In genomic region chr18:74596959-74597661, GRCh38 we compare ENCODE assay signal across 9 cellular contexts. TPM values are rescaled to one million over a fixed set of nuclear protein-coding genes. Genes with fewer than 3 reads are reported as not detected.
DNase-seq lines count a peak whose midpoint lies in the region; ATAC-seq, FAIRE-seq and TF ChIP-seq lines count a peak whose summit lies in the region.
"Had no signal": no experiment of that assay in that cellular context is flagged by ENCODE, and none has a peak within 500 bp of the region (broad histone marks: within the 10 kb centered on the region; RNA-seq: fewer than 3 reads in every experiment).

No MANE protein-coding gene starts in this region.

- peaks cover 43% of the 10 kb centered on the region for H3K4me1 Mint-ChIP-seq in activated T-helper 2 cell treated with anti-CD3 and anti-CD28 coated beads, Interferon-gamma antibody, Interleukin-2, Interleukin-4, amounts not matched to agents 10 μg/mL and 5 μg/mL and 100 μg/mL, durations not matched to agents 14 hours and 24 hours and 36 hours (ENCODE audit: low read depth)

- no peak for TF ChIP-seq EP300 in suprapubic skin (IDR thresholded peaks at IDR 0.05)

- no peaks in the 10 kb centered on the region for H3K27me3 ChIP-seq in suprapubic skin

- DNase-seq in COLO829 (ENCODE audit: low spot score) (peak; percentile 20), RCC 7860 (ENCODE audit: low spot score) (peak; percentile 14), foreskin fibroblast (peak; percentile 59 to 82), nucleus accumbens (lab: John Stamatoyannopoulos, UW) (peak in 53 of 56 donors; percentile 12 to 93 (median 79)), suprapubic skin (ENCODE audit: low spot score in 2 of 2) (peak; percentile 84 to 87)
- DNase-seq in activated T-helper 2 cell treated with anti-CD3 and anti-CD28 coated beads, Interferon-gamma antibody, Interleukin-2, Interleukin-4, amounts not matched to agents 10 μg/mL and 5 μg/mL and 100 μg/mL, durations not matched to agents 14 hours and 24 hours and 36 hours (ENCODE audit: low spot score): peak; percentile 68

- no peaks in the 10 kb centered on the region for H3K27me3 Mint-ChIP-seq in activated T-helper 2 cell treated with anti-CD3 and anti-CD28 coated beads, Interferon-gamma antibody, Interleukin-2, Interleukin-4, amounts not matched to agents 10 μg/mL and 5 μg/mL and 100 μg/mL, durations not matched to agents 14 hours and 24 hours and 36 hours (ENCODE audit: low read depth)

- H3K27ac ChIP-seq in suprapubic skin: peak overlapping the region; percentile 95

- peaks cover 33% of the 10 kb centered on the region for H3K4me1 ChIP-seq in suprapubic skin

- H3K4me3 ChIP-seq in foreskin fibroblast (ENCODE audit: low read depth in 1 of 2, low read length in 2 of 2): peak overlapping the region; percentile 90 to 93
- H3K4me3 ChIP-seq in suprapubic skin: peak overlapping the region; percentile 78

- H3K36me3 ChIP-seq in suprapubic skin: peaks cover 12% of the 10 kb centered on the region

- no peak for TF ChIP-seq CTCF in foreskin fibroblast (IDR thresholded peaks at IDR 0.05; ENCODE audit: low read depth, low read length)
- TF ChIP-seq CTCF in suprapubic skin (IDR thresholded peaks at IDR 0.05): no peak

- H3K27ac Mint-ChIP-seq in activated T-helper 2 cell treated with anti-CD3 and anti-CD28 coated beads, Interferon-gamma antibody, Interleukin-2, Interleukin-4, amounts not matched to agents 10 μg/mL and 5 μg/mL and 100 μg/mL, durations not matched to agents 14 hours and 24 hours and 36 hours: peak overlapping the region; percentile 98

- H3K9me3 ChIP-seq in suprapubic skin: no peaks in the 10 kb centered on the region

- intact Hi-C loops in activated T-helper 2 cell treated with anti-CD3 and anti-CD28 coated beads, Interferon-gamma antibody, Interleukin-2, Interleukin-4, amounts not matched to agents 10 μg/mL and 5 μg/mL and 100 μg/mL, durations not matched to agents 14 hours and 24 hours and 36 hours (cut with micrococcal nuclease): loop anchor here (1.0 to 5.0 kb wide), 5 partner anchors 98 to 613 kb away; partner anchors contain the start of gene TSHZ1

- H3K36me3 Mint-ChIP-seq in activated T-helper 2 cell treated with anti-CD3 and anti-CD28 coated beads, Interferon-gamma antibody, Interleukin-2, Interleukin-4, amounts not matched to agents 10 μg/mL and 5 μg/mL and 100 μg/mL, durations not matched to agents 14 hours and 24 hours and 36 hours (ENCODE audit: low read depth): peaks cover 53% of the 10 kb centered on the region

- no peak for TF ChIP-seq POLR2A in suprapubic skin (IDR thresholded peaks at IDR 0.05)

- 2% methylated on average over 39 of the region's 46 CpGs for WGBS in suprapubic skin

- no peak for FAIRE-seq in RCC 7860 (lab: Jason Lieb, UNC)
- FAIRE-seq: islet of Langerhans had no signal

- peak overlapping the region; percentile 96 for H3K4me3 Mint-ChIP-seq in activated T-helper 2 cell treated with anti-CD3 and anti-CD28 coated beads, Interferon-gamma antibody, Interleukin-2, Interleukin-4, amounts not matched to agents 10 μg/mL and 5 μg/mL and 100 μg/mL, durations not matched to agents 14 hours and 24 hours and 36 hours (ENCODE audit: low read depth)

- peaks cover 5% of the 10 kb centered on the region for H3K9me3 Mint-ChIP-seq in activated T-helper 2 cell treated with anti-CD3 and anti-CD28 coated beads, Interferon-gamma antibody, Interleukin-2, Interleukin-4, amounts not matched to agents 10 μg/mL and 5 μg/mL and 100 μg/mL, durations not matched to agents 14 hours and 24 hours and 36 hours

- ATAC-seq in GM19372 (IDR thresholded peaks at IDR 0.05; ENCODE audit: low read depth, unreplicated experiment) (peak; percentile 28), HG03521 (IDR thresholded peaks at IDR 0.05; ENCODE audit: unreplicated experiment) (peak; percentile 37)

RNA-seq across cellular contexts. Expression of gene ZNF407, which starts 0.6 kb away (rescaled TPM):
- total RNA-seq in activated T-helper 2 cell treated with anti-CD3 and anti-CD28 coated beads, Interferon-gamma antibody, Interleukin-2, Interleukin-4, amounts not matched to agents 10 μg/mL and 5 μg/mL and 100 μg/mL, durations not matched to agents 14 hours and 24 hours and 36 hours: 18.3 TPM in 2 replicates
- total RNA-seq in suprapubic skin: 10 to 100 TPM; 10.7 to 22.1 (median 13.8) TPM

Comparison
In these comparisons a context has a peak if more than half of its experiments do, and no peak if none do; other contexts are left out.
1. Peak in every context shown above with its lines: DNase-seq, ATAC-seq, H3K4me3 ChIP-seq and H3K27ac ChIP-seq.
2. DNase-seq: peak in every context shown above with its lines; median percentile 86 in suprapubic skin; 79 in nucleus accumbens; 70 in foreskin fibroblast; 68 in activated T-helper 2 cell treated with anti-CD3 and anti-CD28 coated beads, Interferon-gamma antibody, Interleukin-2, Interleukin-4, amounts not matched to agents 10 μg/mL and 5 μg/mL and 100 μg/mL, durations not matched to agents 14 hours and 24 hours and 36 hours; 20 in COLO829; 14 in RCC 7860.